ENCODE assay signal across 1 cellular context in genomic region chr14:105241641-105242040, GRCh38.
TF ChIP-seq lines count a peak whose summit lies in the region.

No MANE protein-coding gene starts in this region.

TF ChIP-seq in HepG2, 621 proteins besides CTCF, POLR2A, EP300 and RAD21:
- TF ChIP-seq RXRA (CRISPR knock-in tag; IDR thresholded peaks at IDR 0.05) = no peak
- TF ChIP-seq ARID3A (IDR thresholded peaks at IDR 0.05; ENCODE audit: low read depth, low read length) = no peak
- no peak for TF ChIP-seq SIN3B (IDR thresholded peaks at IDR 0.05; ENCODE audit: low read length)
- TF ChIP-seq ARNT (IDR thresholded peaks at IDR 0.05) = no peak
- no peak for TF ChIP-seq ZNF143 (CRISPR knock-in tag; IDR thresholded peaks at IDR 0.05)
- TF ChIP-seq AHDC1 (CRISPR knock-in tag; IDR thresholded peaks at IDR 0.05; ENCODE audit: borderline replicate concordance) = no peak
- TF ChIP-seq SMAD1 (CRISPR knock-in tag; IDR thresholded peaks at IDR 0.05; ENCODE audit: borderline replicate concordance, low read depth) = no peak
- no peak for TF ChIP-seq ZNF546 (CRISPR knock-in tag; conservative IDR thresholded peaks at IDR 0.05)
- TF ChIP-seq ZNF839 (CRISPR knock-in tag; IDR thresholded peaks at IDR 0.05; ENCODE audit: borderline replicate concordance) = no peak
- TF ChIP-seq PTBP1 (IDR thresholded peaks at IDR 0.05; ENCODE audit: low read depth, low read length, poor library complexity, severe bottlenecking) = no peak
- no peak for TF ChIP-seq ZNF777 (CRISPR knock-in tag; IDR thresholded peaks at IDR 0.05)
